In genomic region chr4:8163436-8164193, GRCh38 we compare ENCODE assay signal across 10 cellular contexts.
"Had no signal": no experiment of that assay in that cellular context is flagged by ENCODE, and none has a peak within 500 bp of the region (broad histone marks: within the 10 kb centered on the region; RNA-seq: fewer than 3 reads in every experiment).

No MANE protein-coding gene starts in this region.

- ATAC-seq: effector memory CD8-positive, alpha-beta T cell had no signal

- DNase-seq: activated T-cell treated with anti-CD3 and anti-CD28 coated beads, Interleukin-2, amount 50 U/mL, for 1 hour; effector memory CD8-positive, alpha-beta T cell; glutamatergic neuron; immature natural killer cell; mesenchymal stem cell; nephron progenitor cell; substantia nigra; T-helper 2 cell; trophoblast cell had no signal

- H3K27ac ChIP-seq: epithelial cell of prostate had no signal
